In the genomic region with DNA sequence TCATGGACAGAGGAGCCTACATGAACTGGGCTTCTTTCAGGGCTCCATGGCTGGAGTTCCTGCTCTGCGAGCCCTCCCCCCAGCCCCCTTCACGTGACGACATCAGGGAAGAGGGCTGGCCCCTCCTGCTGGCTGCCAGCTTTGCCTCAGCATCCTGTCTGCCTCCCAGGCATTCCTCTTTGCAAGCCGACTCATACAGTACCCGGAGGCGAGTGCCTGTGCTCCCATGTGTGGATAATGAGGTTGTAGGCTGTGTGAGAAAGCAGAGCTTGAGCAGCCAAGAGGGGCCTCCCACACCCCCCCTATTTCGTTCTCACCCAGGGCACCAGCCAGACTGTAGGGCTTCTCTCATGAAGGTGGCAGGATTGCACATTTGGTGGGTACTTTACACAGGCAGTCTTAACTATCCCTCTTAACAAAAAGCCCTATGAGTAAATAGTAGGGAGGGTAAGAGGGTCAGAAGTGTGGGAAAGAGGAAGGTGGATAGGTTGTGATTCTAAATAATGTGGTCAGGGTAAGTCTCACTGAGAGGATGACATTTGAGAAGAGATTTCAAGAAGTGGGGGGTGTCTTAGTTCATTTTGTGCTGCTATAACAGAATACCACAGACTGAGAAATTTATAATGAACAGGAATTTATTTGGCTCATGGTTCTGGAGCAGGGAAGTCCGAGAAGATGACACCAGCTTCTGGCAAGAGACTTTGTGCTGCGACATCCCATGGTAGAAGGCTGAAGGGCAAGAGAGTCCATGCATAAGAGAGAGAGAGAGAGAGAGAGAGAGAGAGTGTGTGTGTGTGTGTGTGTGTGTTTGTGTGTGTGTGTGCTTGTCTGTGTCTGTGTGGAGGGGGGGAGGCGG, we compare ENCODE assay signal across 11 cellular contexts.
A peak's percentile ranks its signal among the peaks of the same experiment; 100 is the strongest.
DNase-seq lines count a peak whose midpoint lies in the region; ATAC-seq and TF ChIP-seq lines count a peak whose summit lies in the region.
"Had no signal": no experiment of that assay in that cellular context is flagged by ENCODE, and none has a peak within 500 bp of the region (broad histone marks: within the 10 kb centered on the region; RNA-seq: fewer than 3 reads in every experiment).

No MANE protein-coding gene starts in this region.

- no peaks in the 10 kb centered on the region for H3K9me3 ChIP-seq in CD8-positive, alpha-beta T cell (ENCODE audit: low read length)

- no peak overlapping the region for H3K4me3 ChIP-seq in CD8-positive, alpha-beta T cell (ENCODE audit: low read depth, low read length)

- no peaks in the 10 kb centered on the region for H3K4me1 Mint-ChIP-seq in CD8-positive, alpha-beta T cell (ENCODE audit: low read depth)

- H3K4me3 Mint-ChIP-seq in CD8-positive, alpha-beta T cell = no peak overlapping the region
- H3K4me3 Mint-ChIP-seq: mesothelial cell of epicardium had no signal

- TF ChIP-seq CTCF in CD8-positive, alpha-beta T cell (IDR thresholded peaks at IDR 0.05) = no peak

- no peaks in the 10 kb centered on the region for H3K27me3 Mint-ChIP-seq in CD8-positive, alpha-beta T cell (ENCODE audit: low read depth)

- DNase-seq in EL (peak; percentile 95), NCI-H146 treated with DMSO at 0.1 percent for 48 hours (lab: John Stamatoyannopoulos, UW; ENCODE audit: unreplicated experiment) (peak; percentile 9), dermis blood vessel endothelial cell (peak; percentile 67), myocyte (ENCODE audit: low read depth) (peak; percentile 53), NCI-H1105 treated with DMSO at 0.1 percent for 48 hours (lab: John Stamatoyannopoulos, UW) (no peak)
- DNase-seq in activated CD4-positive, CD25-positive, alpha-beta regulatory T cell treated with anti-CD3 and anti-CD28 coated beads, Interleukin-2, amount 50 U/mL, for 72 hours = no peak
- no peak for DNase-seq in stimulated activated CD4-positive, alpha-beta T cell treated with anti-CD3 and anti-CD28 coated beads, Interleukin-4, amount 100 ng/mL, for 1 hour
- DNase-seq in CD8-positive, alpha-beta T cell = no peak
- DNase-seq: activated effector memory CD4-positive, alpha-beta T cell treated with Interleukin-2 at 50 U/mL for 16 hours; stimulated activated naive CD8-positive, alpha-beta T cell treated with anti-CD3 and anti-CD28 coated beads, Interleukin-15, Interleukin-2, amounts not matched to agents 100 U/mL and 50 U/mL, for 24 hours had no signal

- POLR2A ChIA-PET in CD8-positive, alpha-beta T cell (lab: Charles Lee) = no interaction called here

- peaks cover 1% of the 10 kb centered on the region for H3K9me3 Mint-ChIP-seq in CD8-positive, alpha-beta T cell

- H3K36me3 Mint-ChIP-seq in CD8-positive, alpha-beta T cell = peaks cover 14% of the 10 kb centered on the region

- CTCF ChIA-PET in CD8-positive, alpha-beta T cell (lab: Charles Lee) = no interaction called here

- H3K36me3 ChIP-seq in CD8-positive, alpha-beta T cell (ENCODE audit: insufficient read depth, low read length) = no peaks in the 10 kb centered on the region

- intact Hi-C loops in CD8-positive, alpha-beta T cell (cut with DNase I, micrococcal nuclease) = no loop called here

- H3K4me1 ChIP-seq in CD8-positive, alpha-beta T cell (ENCODE audit: insufficient read depth, low read length) = no peaks in the 10 kb centered on the region

- no peaks in the 10 kb centered on the region for H3K27me3 ChIP-seq in CD8-positive, alpha-beta T cell (ENCODE audit: insufficient read depth, low read length)

- H3K27ac ChIP-seq in CD8-positive, alpha-beta T cell (ENCODE audit: low read depth, low read length) = no peak overlapping the region

- H3K27ac Mint-ChIP-seq in CD8-positive, alpha-beta T cell = no peak overlapping the region
- H3K27ac Mint-ChIP-seq: mesothelial cell of epicardium had no signal

- no peak for ATAC-seq in CD8-positive, alpha-beta T cell
- ATAC-seq: stimulated activated naive CD8-positive, alpha-beta T cell treated with anti-CD3 and anti-CD28 coated beads, Interleukin-15, Interleukin-2, amounts not matched to agents 100 U/mL and 50 U/mL, for 24 hours had no signal

Comparison
In these comparisons a context has a peak if more than half of its experiments do, and no peak if none do; other contexts are left out.
1. DNase-seq: peak in EL (single experiment), NCI-H146 treated with DMSO at 0.1 percent for 48 hours (single experiment), dermis blood vessel endothelial cell (single experiment) and myocyte (single experiment); none in activated CD4-positive, CD25-positive, alpha-beta regulatory T cell treated with anti-CD3 and anti-CD28 coated beads, Interleukin-2, amount 50 U/mL, for 72 hours (single experiment), stimulated activated CD4-positive, alpha-beta T cell treated with anti-CD3 and anti-CD28 coated beads, Interleukin-4, amount 100 ng/mL, for 1 hour (single experiment), NCI-H1105 treated with DMSO at 0.1 percent for 48 hours (single experiment) and CD8-positive, alpha-beta T cell (0 of 7).